In genomic region chr15:73988075-73988969, GRCh38 we compare ENCODE assay signal across 11 cellular contexts. TPM values are rescaled to one million over a fixed set of nuclear protein-coding genes. Genes with fewer than 3 reads are reported as not detected.
DNase-seq lines count a peak whose midpoint lies in the region; ATAC-seq, FAIRE-seq and TF ChIP-seq lines count a peak whose summit lies in the region.
"Had no signal": no experiment of that assay in that cellular context is flagged by ENCODE, and none has a peak within 500 bp of the region (broad histone marks: within the 10 kb centered on the region; RNA-seq: fewer than 3 reads in every experiment).

No MANE protein-coding gene starts in this region.

- peak overlapping the region; percentile 64 for H2AK5ac ChIP-seq in IMR-90 (ENCODE audit: low read depth, low read length)

- H3K79me1 ChIP-seq in IMR-90 (ENCODE audit: low read depth in 1 of 2, low read length in 2 of 2) = peaks cover 0 to 43% of the 10 kb centered on the region in 2 experiments; a peak in 3 of 4 replicates

- H4K20me1 ChIP-seq in BLaER1 = peaks cover 26% of the 10 kb centered on the region
- H4K20me1 ChIP-seq in IMR-90 (ENCODE audit: insufficient read depth, low read length) = no peaks in the 10 kb centered on the region

- H3K4me3 ChIP-seq in BLaER1 (no peak overlapping the region), IMR-90 (ENCODE audit: insufficient read depth, low read depth, low read length) (no peak overlapping the region), pancreas (no peak overlapping the region), testis (no peak overlapping the region)

- no peak overlapping the region for H3K23ac ChIP-seq in IMR-90 (ENCODE audit: low read depth, low read length)

- DNase-seq in IMR-90 (peak; percentile 71), dermis microvascular lymphatic vessel endothelial cell (ENCODE audit: low read depth in 2 of 2) (peak; percentile 85 to 87), pancreas (no peak), testis (no peak), NCI-H2081 treated with DMSO at 0.1 percent for 48 hours (lab: John Stamatoyannopoulos, UW) (no peak), NCI-H1694 treated with DMSO at 0.1 percent for 48 hours (lab: John Stamatoyannopoulos, UW) (no peak)
- DNase-seq: endodermal cell; NCI-H526; stimulated activated CD4-positive, alpha-beta T cell treated with anti-CD3 and anti-CD28 coated beads, Interleukin-12 subunit alpha, Interleukin-12 subunit beta, amount 100 ng/mL, for 4 hours had no signal

- peak overlapping the region in 1 of 2 experiments; percentile 41; a peak in 1 of 4 replicates for H4K8ac ChIP-seq in IMR-90 (ENCODE audit: low read depth in 2 of 2, low read length in 2 of 2)

- H3K9me1 ChIP-seq in IMR-90 (ENCODE audit: insufficient read depth, low read length) = peaks cover 44% of the 10 kb centered on the region

- H3K27ac ChIP-seq in BLaER1 (no peak overlapping the region), IMR-90 (ENCODE audit: insufficient read depth, low read length) (no peak overlapping the region; the same call in 1 of the 2 replicates), pancreas (peak overlapping the region in 3 of 4 donors; percentile 24 to 75 (median 71)), testis (no peak overlapping the region)

- dilution Hi-C loops in IMR-90 (cut with HindIII; ENCODE audit: low sequenced_read_pairs, unreplicated experiment) = no loop called here

- in situ Hi-C loops in IMR-90 (cut with MboI; ENCODE audit: low sequenced_read_pairs) = no loop called here

- TF ChIP-seq POLR2A in IMR-90 (IDR thresholded peaks at IDR 0.05; ENCODE audit: low read depth, low read length) (no peak), testis (IDR thresholded peaks at IDR 0.05) (no peak)

- peak overlapping the region; percentile 50; the same call in 1 of the 2 replicates for H2BK120ac ChIP-seq in IMR-90 (ENCODE audit: low read depth, low read length)

- peak overlapping the region; percentile 23; the same call in 1 of the 2 replicates for H4K5ac ChIP-seq in IMR-90 (ENCODE audit: low read depth, low read length)

- 99% methylated on average over 9 of the region's 18 CpGs; no CpG with 5 or more reads in 1 of the 2 experiments for WGBS in IMR-90 (ENCODE audit: extremely low coverage in 2 of 2, insufficient read length in 1 of 2), 2 experiments
- whole genome bisulfite sequencing in pancreas, 2 donors = 87 to 90% methylated on average over 18 of the region's 18 CpGs
- 79 to 89% methylated on average over 10 to 18 of the region's 18 CpGs for WGBS in testis, 2 donors

- POLR2A ChIA-PET in IMR-90 (lab: Charles Lee; ENCODE audit: unreplicated experiment) = no interaction called here

- H2AFZ ChIP-seq in IMR-90 (replicated peaks; ENCODE audit: low read length, poor library complexity) = peak overlapping the region; percentile 24

- H3K9me3 ChIP-seq in BLaER1 (no peaks in the 10 kb centered on the region), IMR-90 (ENCODE audit: control insufficient read depth, insufficient read depth, low read length) (no peaks in the 10 kb centered on the region), pancreas (no peaks in the 10 kb centered on the region), testis (no peaks in the 10 kb centered on the region)

- H3K56ac ChIP-seq in IMR-90 (ENCODE audit: extremely low read depth, insufficient read depth, low read length) = no peak overlapping the region

- intact Hi-C loops in IMR-90 (cut with micrococcal nuclease) (no loop called here), pancreas (cut with DNase I) (no loop called here), testis (cut with DNase I; ENCODE audit: low total_unique reads) (loop anchor here (10.0 kb wide), 2 partner anchors 46 to 146 kb away; partner anchors contain the start of gene ISLR2)

- H3K4me2 ChIP-seq in BLaER1 (peak overlapping the region; percentile 33), IMR-90 (ENCODE audit: low read depth, low read length) (no peak overlapping the region)

- H2AK9ac ChIP-seq in IMR-90 (replicated peaks; ENCODE audit: low read depth, low read length, poor library complexity) = peak overlapping the region; percentile 86

- CTCF ChIA-PET in IMR-90 (lab: Yijun Ruan, JAX) = no interaction called here

- H3K9ac ChIP-seq in BLaER1 (no peak overlapping the region), IMR-90 (ENCODE audit: low read depth, low read length) (no peak overlapping the region)

- BruUV-seq in IMR-90 (replicated peaks; lab: Mats Ljungman, UMichigan) = no TSS peak

- FAIRE-seq in pancreas (lab: Jason Lieb, UNC) = no peak

- no peaks in the 10 kb centered on the region for H3K27me3 ChIP-seq in BLaER1
- H3K27me3 ChIP-seq in IMR-90 (ENCODE audit: control insufficient read depth, insufficient read depth, low read length) = no peaks in the 10 kb centered on the region
- no peaks in the 10 kb centered on the region for H3K27me3 ChIP-seq in pancreas
- H3K27me3 ChIP-seq in testis = no peaks in the 10 kb centered on the region

- peak overlapping the region; percentile 66 for H3K4ac ChIP-seq in IMR-90 (ENCODE audit: low read depth, low read length)

- peak overlapping the region; percentile 51 for H2BK5ac ChIP-seq in IMR-90 (ENCODE audit: low read depth, low read length, poor library complexity, severe bottlenecking)

- TF ChIP-seq CTCF in IMR-90 (conservative IDR thresholded peaks at IDR 0.05; ENCODE audit: low read depth, low read length) = no peak
- TF ChIP-seq CTCF in pancreas (IDR thresholded peaks at IDR 0.05) = no peak
- no peak for TF ChIP-seq CTCF in testis (IDR thresholded peaks at IDR 0.05)

- peaks cover 60% of the 10 kb centered on the region for H3K4me1 ChIP-seq in BLaER1
- H3K4me1 ChIP-seq in IMR-90 (ENCODE audit: control insufficient read depth, insufficient read depth, low read length) = peaks cover 43% of the 10 kb centered on the region
- peaks cover 0 to 36% (median 5%) of the 10 kb centered on the region in 3 donors for H3K4me1 ChIP-seq in pancreas
- peaks cover 51% of the 10 kb centered on the region for H3K4me1 ChIP-seq in testis

- peak overlapping the region; percentile 37; the same call in 1 of the 3 replicates for H2BK15ac ChIP-seq in IMR-90 (ENCODE audit: low read depth, low read length)

- no peak for TF ChIP-seq RAD21 in IMR-90 (IDR thresholded peaks at IDR 0.05; ENCODE audit: low read length)

- peak overlapping the region; percentile 54; the same call in 1 of the 2 replicates for H4K91ac ChIP-seq in IMR-90 (ENCODE audit: insufficient read depth, low read depth, low read length)

- ATAC-seq in IMR-90 (ENCODE audit: low read depth) = no peak
- peak in 2 of 4 donors; percentile 9 to 35 for ATAC-seq in pancreas
- no peak for ATAC-seq in GM19397 (IDR thresholded peaks at IDR 0.05; ENCODE audit: unreplicated experiment)

- H3K18ac ChIP-seq in IMR-90 (ENCODE audit: low read depth, low read length) = peak overlapping the region; percentile 52; the same call in 1 of the 2 replicates

- H3K36me3 ChIP-seq in BLaER1 (no peaks in the 10 kb centered on the region), IMR-90 (ENCODE audit: control insufficient read depth, insufficient read depth, low read length) (no peaks in the 10 kb centered on the region), pancreas (no peaks in the 10 kb centered on the region), testis (ENCODE audit: low read depth, missing control alignments) (no peaks in the 10 kb centered on the region)

- peak overlapping the region; percentile 54; the same call in 1 of the 2 replicates for H3K14ac ChIP-seq in IMR-90 (replicated peaks; ENCODE audit: low read depth, low read length)

- peak overlapping the region; percentile 69 for H2BK20ac ChIP-seq in IMR-90 (ENCODE audit: low read depth, low read length)

TF ChIP-seq in IMR-90, 13 proteins besides CTCF, POLR2A, EP300 and RAD21 (continues in another document):
- TF ChIP-seq MAZ (IDR thresholded peaks at IDR 0.05; ENCODE audit: borderline replicate concordance, low read depth, low read length) = peak; percentile 42; the same call in 1 of the 2 replicates
- no peak for TF ChIP-seq FOS (IDR thresholded peaks at IDR 0.05; ENCODE audit: low read depth, low read length)
- 0 out of 2 replicates have a peak, but pooled peaks have one; percentile 25 for TF ChIP-seq USF2 (IDR thresholded peaks at IDR 0.05; ENCODE audit: low read depth, low read length)
- TF ChIP-seq ELK1 (IDR thresholded peaks at IDR 0.05; ENCODE audit: borderline replicate concordance, low read depth, low read length) = no peak
- TF ChIP-seq MAFK (IDR thresholded peaks at IDR 0.05; ENCODE audit: low read depth, low read length) = no peak
- no peak for TF ChIP-seq RCOR1 (IDR thresholded peaks at IDR 0.05; ENCODE audit: insufficient replicate concordance, low read length)

RNA-seq across cellular contexts. Expression of gene STOML1, which starts 3.8 kb away (rescaled TPM):
- total RNA-seq in IMR-90 (2012; rRNA removed) (11.8 and 12.5 TPM in 2 replicates), dermis microvascular lymphatic vessel endothelial cell (8.6 and 13.7 TPM in 2 replicates), pancreas (10 to 100 TPM in 2 of 6 donors, 1 to 10 TPM in 4; 5.2 to 12.3 (median 6.9) TPM), testis (10 to 100 TPM; 18.2 to 20.1 TPM)
- polyA plus RNA-seq in IMR-90 (2012; rRNA removed) (21.2 and 25.0 TPM in 2 replicates), pancreas (10 to 100 TPM; 13.1 to 13.2 TPM), testis (ENCODE audit: insufficient read depth, low read depth, low replicate concordance) (25.6 TPM)
- 15.0 and 22.2 TPM in 2 replicates for polyA plus RNA-seq in IMR-90 (2012; cell fraction: cytosol; rRNA removed)
- 13.0 and 29.7 TPM in 2 replicates for polyA plus RNA-seq in IMR-90 (2012; cell fraction: nucleus; rRNA removed; ENCODE audit: low replicate concordance)

RNA-seq across cellular contexts. Expression of gene PML, which starts 6.2 kb away (rescaled TPM):
- 8.8 and 10.3 TPM in 2 replicates for total RNA-seq in IMR-90 (2012; rRNA removed)
- polyA plus RNA-seq in IMR-90 (2012; rRNA removed) = 22.6 and 23.1 TPM in 2 replicates
- polyA plus RNA-seq in IMR-90 (2012; cell fraction: cytosol; rRNA removed) = 28.1 and 29.3 TPM in 2 replicates
- 43.2 and 105 TPM in 2 replicates for polyA plus RNA-seq in IMR-90 (2012; cell fraction: nucleus; rRNA removed; ENCODE audit: low replicate concordance)
- 28.9 and 62.2 TPM in 2 replicates for total RNA-seq in dermis microvascular lymphatic vessel endothelial cell
- total RNA-seq in pancreas = 10 to 100 TPM; 10.6 to 31.7 (median 13.0) TPM
- polyA plus RNA-seq in pancreas = 10 to 100 TPM; 17.6 to 19.1 TPM
- total RNA-seq in testis = 10 to 100 TPM; 53.9 to 59.5 TPM
- 20.9 TPM for polyA plus RNA-seq in testis (ENCODE audit: insufficient read depth, low read depth, low replicate concordance)

Comparison
In these comparisons a context has a peak if more than half of its experiments do, and no peak if none do; other contexts are left out.
1. H3K27ac ChIP-seq: peak in pancreas (3 of 4); none in BLaER1 (single experiment), IMR-90 (single experiment) and testis (0 of 2).
2. DNase-seq: peak in IMR-90 (single experiment) and dermis microvascular lymphatic vessel endothelial cell (2 of 2); none in pancreas (0 of 6), testis (single experiment), NCI-H2081 treated with DMSO at 0.1 percent for 48 hours (single experiment) and NCI-H1694 treated with DMSO at 0.1 percent for 48 hours (single experiment).